In genomic region chr1:19427087-19427781, GRCh38 we compare ENCODE assay signal across 11 cellular contexts. TPM values are rescaled to one million over a fixed set of nuclear protein-coding genes. Genes with fewer than 3 reads are reported as not detected.
DNase-seq lines count a peak whose midpoint lies in the region; ATAC-seq and TF ChIP-seq lines count a peak whose summit lies in the region.
"Had no signal": no experiment of that assay in that cellular context is flagged by ENCODE, and none has a peak within 500 bp of the region (broad histone marks: within the 10 kb centered on the region; RNA-seq: fewer than 3 reads in every experiment).

No MANE protein-coding gene starts in this region.

- H3K4me1 ChIP-seq in muscle layer of duodenum (ENCODE audit: control insufficient read depth in 1 of 2, insufficient read depth in 2 of 2, low read length in 2 of 2) (peaks cover 40 to 64% of the 10 kb centered on the region in 2 donors), tibial nerve (peaks cover 0 to 90% (median 65%) of the 10 kb centered on the region in 4 donors)

- peaks cover 84% of the 10 kb centered on the region for H3K4me1 Mint-ChIP-seq in activated CD4-positive, alpha-beta T cell treated with anti-CD3 and anti-CD28 coated beads for 36 hours
- H3K4me1 Mint-ChIP-seq in activated CD4-positive, alpha-beta T cell treated with anti-CD3 and anti-CD28 coated beads, Interleukin-2, amount 10 ng/mL, durations not matched to agents 7 days and 5 days, result peaks cover 43% of the 10 kb centered on the region

- TF ChIP-seq CTCF in choroid plexus epithelial cell (conservative IDR thresholded peaks at IDR 0.05; ENCODE audit: low read depth, low read length) (no peak), tibial nerve (IDR thresholded peaks at IDR 0.05) (no peak), lower leg skin (IDR thresholded peaks at IDR 0.05) (no peak)

- peak overlapping the region; percentile 78 for H3K27ac ChIP-seq in muscle layer of duodenum (ENCODE audit: low read length)
- peak overlapping the region in 3 of 4 donors; percentile 64 to 79 (median 70) for H3K27ac ChIP-seq in tibial nerve

- POLR2A ChIA-PET in activated CD4-positive, alpha-beta T cell treated with anti-CD3 and anti-CD28 coated beads for 36 hours (lab: Charles Lee), result interaction anchor here (0.8 kb wide), 1 partner anchor 27 kb away, joined by 3 read pairs; no protein-coding TSS in a partner anchor
- POLR2A ChIA-PET in activated CD4-positive, alpha-beta T cell treated with anti-CD3 and anti-CD28 coated beads, Interleukin-2, amount 10 ng/mL, durations not matched to agents 7 days and 5 days (lab: Charles Lee), result no interaction called here

- no peak for ATAC-seq in activated CD4-positive, alpha-beta T cell treated with anti-CD3 and anti-CD28 coated beads for 36 hours
- ATAC-seq: stimulated activated naive CD8-positive, alpha-beta T cell treated with anti-CD3 and anti-CD28 coated beads, Interleukin-15, Interleukin-2, amounts not matched to agents 100 U/mL and 50 U/mL, for 24 hours had no signal

- H3K9me3 Mint-ChIP-seq in activated CD4-positive, alpha-beta T cell treated with anti-CD3 and anti-CD28 coated beads for 36 hours (ENCODE audit: low read depth), result no peaks in the 10 kb centered on the region
- H3K9me3 Mint-ChIP-seq in activated CD4-positive, alpha-beta T cell treated with anti-CD3 and anti-CD28 coated beads, Interleukin-2, amount 10 ng/mL, durations not matched to agents 7 days and 5 days, result no peaks in the 10 kb centered on the region

- H3K36me3 ChIP-seq in muscle layer of duodenum (ENCODE audit: control insufficient read depth in 1 of 2, insufficient read depth in 2 of 2, low read length in 2 of 2) (no peaks in the 10 kb centered on the region), tibial nerve (no peaks in the 10 kb centered on the region)

- TF ChIP-seq EP300 in tibial nerve (IDR thresholded peaks at IDR 0.05), result no peak

- CTCF ChIA-PET in activated CD4-positive, alpha-beta T cell treated with anti-CD3 and anti-CD28 coated beads for 36 hours (lab: Charles Lee), result interaction anchor here (0.6 to 1.0 kb wide), 3 partner anchors 36 to 235 kb away, joined by 3 to 4 read pairs (median 3); no protein-coding TSS in a partner anchor
- CTCF ChIA-PET in activated CD4-positive, alpha-beta T cell treated with anti-CD3 and anti-CD28 coated beads, Interleukin-2, amount 10 ng/mL, durations not matched to agents 7 days and 5 days (lab: Charles Lee), result no interaction called here

- WGBS in tibial nerve, 2 donors, result 65 to 67% methylated on average over 14 of the region's 14 CpGs
- 57 to 70% methylated on average over 14 of the region's 14 CpGs for WGBS in lower leg skin, 2 donors

- no peaks in the 10 kb centered on the region for H3K27me3 Mint-ChIP-seq in activated CD4-positive, alpha-beta T cell treated with anti-CD3 and anti-CD28 coated beads for 36 hours
- no peaks in the 10 kb centered on the region for H3K27me3 Mint-ChIP-seq in activated CD4-positive, alpha-beta T cell treated with anti-CD3 and anti-CD28 coated beads, Interleukin-2, amount 10 ng/mL, durations not matched to agents 7 days and 5 days

- no peak overlapping the region for H3K4me3 ChIP-seq in choroid plexus epithelial cell (ENCODE audit: low read depth, low read length)
- peak overlapping the region in 1 of 2 donors; percentile 20 for H3K4me3 ChIP-seq in muscle layer of duodenum (ENCODE audit: low read depth in 1 of 2, low read length in 2 of 2)
- H3K4me3 ChIP-seq in tibial nerve, result no peak overlapping the region
- H3K4me3 ChIP-seq in lower leg skin (ENCODE audit: low read depth, poor library complexity, severe bottlenecking), result no peak overlapping the region

- H3K9me3 ChIP-seq in muscle layer of duodenum (ENCODE audit: control insufficient read depth in 1 of 2, low read length in 2 of 2) (no peaks in the 10 kb centered on the region), tibial nerve (no peaks in the 10 kb centered on the region)
- H3K9me3 ChIP-seq: SK-N-SH had no signal

- H3K27ac Mint-ChIP-seq in activated CD4-positive, alpha-beta T cell treated with anti-CD3 and anti-CD28 coated beads for 36 hours, result peak overlapping the region; percentile 5
- H3K27ac Mint-ChIP-seq in activated CD4-positive, alpha-beta T cell treated with anti-CD3 and anti-CD28 coated beads, Interleukin-2, amount 10 ng/mL, durations not matched to agents 7 days and 5 days, result no peak overlapping the region

- H3K4me3 Mint-ChIP-seq in activated CD4-positive, alpha-beta T cell treated with anti-CD3 and anti-CD28 coated beads for 36 hours, result no peak overlapping the region
- no peak overlapping the region for H3K4me3 Mint-ChIP-seq in activated CD4-positive, alpha-beta T cell treated with anti-CD3 and anti-CD28 coated beads, Interleukin-2, amount 10 ng/mL, durations not matched to agents 7 days and 5 days

- TF ChIP-seq POLR2A in tibial nerve (IDR thresholded peaks at IDR 0.05), result no peak
- TF ChIP-seq POLR2A in lower leg skin (IDR thresholded peaks at IDR 0.05), result no peak

- H3K27me3 ChIP-seq in muscle layer of duodenum (ENCODE audit: low read depth, low read length), result no peaks in the 10 kb centered on the region
- H3K27me3 ChIP-seq in tibial nerve, result no peaks in the 10 kb centered on the region

- peaks cover 11% of the 10 kb centered on the region for H3K36me3 Mint-ChIP-seq in activated CD4-positive, alpha-beta T cell treated with anti-CD3 and anti-CD28 coated beads for 36 hours (ENCODE audit: low read depth)
- H3K36me3 Mint-ChIP-seq in activated CD4-positive, alpha-beta T cell treated with anti-CD3 and anti-CD28 coated beads, Interleukin-2, amount 10 ng/mL, durations not matched to agents 7 days and 5 days (ENCODE audit: low read depth), result peaks cover 11% of the 10 kb centered on the region

- intact Hi-C loops in activated CD4-positive, alpha-beta T cell treated with anti-CD3 and anti-CD28 coated beads for 36 hours (cut with DNase I, micrococcal nuclease), result no loop called here
- intact Hi-C loops in lower leg skin (cut with DNase I; ENCODE audit: low total_unique reads), result no loop called here

- no peak for DNase-seq in activated CD4-positive, alpha-beta T cell treated with anti-CD3 and anti-CD28 coated beads for 36 hours
- no peak for DNase-seq in activated CD4-positive, alpha-beta T cell treated with anti-CD3 and anti-CD28 coated beads, Interleukin-2, amount 10 ng/mL, durations not matched to agents 7 days and 5 days
- DNase-seq in choroid plexus epithelial cell (ENCODE audit: low read depth) (peak; percentile 75), tibial nerve (ENCODE audit: low spot score in 2 of 2) (no peak), kidney glomerular epithelial cell (lab: John Stamatoyannopoulos, UW) (no peak), Ammon's horn (ENCODE audit: low spot score) (no peak), lower leg skin (ENCODE audit: low spot score in 2 of 2) (no peak)
- DNase-seq: SK-N-SH; small intestine; stimulated activated naive CD8-positive, alpha-beta T cell treated with anti-CD3 and anti-CD28 coated beads, Interleukin-15, Interleukin-2, amounts not matched to agents 100 U/mL and 50 U/mL, for 24 hours had no signal

RNA-seq across cellular contexts. Expression of gene CAPZB, which starts 58.1 kb away (rescaled TPM):
- 100 to 1,000 TPM; 320 to 346 TPM for total RNA-seq in activated CD4-positive, alpha-beta T cell treated with anti-CD3 and anti-CD28 coated beads for 36 hours
- total RNA-seq in activated CD4-positive, alpha-beta T cell treated with anti-CD3 and anti-CD28 coated beads, Interleukin-2, amount 10 ng/mL, durations not matched to agents 7 days and 5 days, result 100 to 1,000 TPM; 529 to 567 TPM
- total RNA-seq in tibial nerve (100 to 1,000 TPM in 1 of 4 donors, 10 to 100 TPM in 3; 58.2 to 109 (median 96.7) TPM), lower leg skin (100 to 1,000 TPM in 2 of 4 donors, 10 to 100 TPM in 2; 84.7 to 124 (median 103) TPM)
